8 cellular contexts compared by ENCODE assay signal in the genomic region with DNA sequence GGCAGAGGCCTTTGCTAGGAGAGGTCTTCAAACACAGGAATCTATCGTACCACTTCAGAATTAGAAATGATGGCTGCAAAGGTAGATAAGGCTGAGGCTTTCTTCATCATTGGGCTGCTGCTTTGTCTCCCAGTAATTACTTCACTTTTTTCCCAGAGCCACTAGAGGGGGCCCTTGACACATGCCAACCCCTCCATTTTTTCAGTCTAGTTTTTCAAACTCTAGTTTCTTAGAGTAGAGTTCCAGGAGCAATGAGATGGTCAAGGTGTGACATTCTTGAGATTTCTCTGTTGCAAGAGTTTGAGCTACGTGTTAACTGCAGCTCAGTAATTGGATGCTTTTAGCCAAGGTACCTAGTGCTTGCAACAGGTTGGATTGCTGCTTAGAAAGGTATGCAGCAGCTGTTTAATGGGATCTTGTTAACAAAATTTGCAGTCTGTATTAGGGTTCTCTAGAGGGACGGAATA. TPM values are rescaled to one million over a fixed set of nuclear protein-coding genes. Genes with fewer than 3 reads are reported as not detected.
A peak's percentile ranks its signal among the peaks of the same experiment; 100 is the strongest.
DNase-seq lines count a peak whose midpoint lies in the region; ATAC-seq, FAIRE-seq and TF ChIP-seq lines count a peak whose summit lies in the region.

No MANE protein-coding gene starts in this region.

- H3K9ac ChIP-seq in keratinocyte (ENCODE audit: control insufficient read depth, extremely low read depth, insufficient read depth, low read length), result no peak overlapping the region

- H3K9me3 ChIP-seq in keratinocyte (ENCODE audit: control insufficient read depth, low read depth, low read length), result no peaks in the 10 kb centered on the region

- no peaks in the 10 kb centered on the region for H4K20me1 ChIP-seq in keratinocyte (ENCODE audit: control insufficient read depth, extremely low read depth, insufficient read depth, low read length)

- H3K27me3 ChIP-seq in keratinocyte (ENCODE audit: control insufficient read depth, extremely low read depth, insufficient read depth, low read length), result peaks cover 3% of the 10 kb centered on the region

- peaks cover 0 to 2% of the 10 kb centered on the region in 2 experiments for H3K36me3 ChIP-seq in keratinocyte (ENCODE audit: control insufficient read depth in 2 of 2, extremely low read depth in 1 of 2, insufficient read depth in 2 of 2, low read length in 2 of 2)

- H3K27ac ChIP-seq in keratinocyte (ENCODE audit: control insufficient read depth, insufficient read depth, low read length), result no peak overlapping the region

- TF ChIP-seq CTCF in keratinocyte (optimal IDR thresholded peaks at IDR 0.05 in 1 of 3, IDR thresholded peaks at IDR 0.05 in 1 of 3, conservative IDR thresholded peaks at IDR 0.05 in 1 of 3; ENCODE audit: extremely low read depth in 1 of 3, insufficient read depth in 2 of 3, low read length in 3 of 3), result peak; percentile 56 to 79 (median 75)

- no peak overlapping the region for H3K4me2 ChIP-seq in keratinocyte (ENCODE audit: control insufficient read depth, extremely low read depth, insufficient read depth, low read depth, low read length)

- H3K79me2 ChIP-seq in keratinocyte (ENCODE audit: control insufficient read depth, insufficient read depth, low read length), result no peaks in the 10 kb centered on the region

- dilution Hi-C loops in keratinocyte (cut with MboI; ENCODE audit: extremely low pct_ligation_motif_present, low sequenced_read_pairs), result no loop called here

- no peak overlapping the region for H2AFZ ChIP-seq in keratinocyte (ENCODE audit: control insufficient read depth, low read length)

- DNase-seq in AML-193 (lab: John Stamatoyannopoulos, UW), result peak; percentile 39 to 59
- peak; percentile 61 for DNase-seq in NCI-H146 (lab: John Stamatoyannopoulos, UW)
- DNase-seq in T-helper 9 cell, result peak; percentile 43
- DNase-seq in central memory CD4-positive, alpha-beta T cell, result peak; percentile 55
- DNase-seq in keratinocyte (ENCODE audit: low read depth, low spot score), result peak; percentile 26
- peak; percentile 41 for DNase-seq in stimulated activated CD4-positive, alpha-beta T cell treated with anti-CD3 and anti-CD28 coated beads, Interleukin-4, amount 100 ng/mL, for 1 hour

- peak; percentile 39 for FAIRE-seq in keratinocyte (lab: Jason Lieb, UNC)

- H3K4me1 ChIP-seq in keratinocyte (ENCODE audit: control insufficient read depth, extremely low read depth, insufficient read depth, low read length), result peaks cover 4% of the 10 kb centered on the region

- no peak overlapping the region for H3K4me3 ChIP-seq in keratinocyte (ENCODE audit: control insufficient read depth in 2 of 3, extremely low read depth in 1 of 3, insufficient read depth in 2 of 3, low read depth in 1 of 3, low read length in 3 of 3)

- peak; percentile 29 for ATAC-seq in GM18909 (IDR thresholded peaks at IDR 0.05; ENCODE audit: poor library complexity, unreplicated experiment)
- ATAC-seq in HG03139 (IDR thresholded peaks at IDR 0.05; ENCODE audit: unreplicated experiment), result no peak

- H3K9me1 ChIP-seq in keratinocyte (ENCODE audit: control insufficient read depth, extremely low read depth, insufficient read depth, low read length), result no peaks in the 10 kb centered on the region

RNA-seq across cellular contexts. Expression of gene RBM20, which starts 33.8 kb away (rescaled TPM):
- polyA plus RNA-seq in keratinocyte, result 0.01 to 0.04 TPM (median 0.01 TPM) in 3 replicates
- not detected for polyA plus RNA-seq in keratinocyte (2011; ENCODE audit: low read depth)
- 0.01 TPM in 1 of 2 replicates, not detected in the other for polyA plus RNA-seq in keratinocyte (2011; cell fraction: cytosol; rRNA removed)
- 0.08 and 0.15 TPM in 2 replicates for polyA plus RNA-seq in keratinocyte (2011; cell fraction: nucleus; rRNA removed)
- 0.02 TPM in 1 of 2 replicates, not detected in the other for polyA plus RNA-seq in keratinocyte (2012; ENCODE audit: low replicate concordance)
- not detected in 3 replicates for polyA minus RNA-seq in keratinocyte
- polyA minus RNA-seq in keratinocyte (2011; cell fraction: cytosol; rRNA and poly(A)+ RNA removed), result not detected
- not detected in 2 replicates for polyA minus RNA-seq in keratinocyte (2011; cell fraction: nucleus; rRNA and poly(A)+ RNA removed)

RNA-seq across cellular contexts. Expression of gene SMC3, which starts 42.8 kb away (rescaled TPM):
- 6.2 to 16.3 TPM (median 12.2 TPM) in 3 replicates for polyA plus RNA-seq in keratinocyte
- 76.4 TPM for polyA plus RNA-seq in keratinocyte (2011; ENCODE audit: low read depth)
- 6.2 and 9.8 TPM in 2 replicates for polyA plus RNA-seq in keratinocyte (2011; cell fraction: cytosol; rRNA removed)
- polyA plus RNA-seq in keratinocyte (2011; cell fraction: nucleus; rRNA removed), result 9.5 and 17.2 TPM in 2 replicates
- 15.1 and 21.7 TPM in 2 replicates for polyA plus RNA-seq in keratinocyte (2012; ENCODE audit: low replicate concordance)
- 1.8 to 8.1 TPM (median 2.2 TPM) in 3 replicates for polyA minus RNA-seq in keratinocyte
- 6.1 TPM for polyA minus RNA-seq in keratinocyte (2011; cell fraction: cytosol; rRNA and poly(A)+ RNA removed)
- 4.3 and 7.1 TPM in 2 replicates for polyA minus RNA-seq in keratinocyte (2011; cell fraction: nucleus; rRNA and poly(A)+ RNA removed)
